1 cellular context compared by ENCODE assay signal in the genomic region with DNA sequence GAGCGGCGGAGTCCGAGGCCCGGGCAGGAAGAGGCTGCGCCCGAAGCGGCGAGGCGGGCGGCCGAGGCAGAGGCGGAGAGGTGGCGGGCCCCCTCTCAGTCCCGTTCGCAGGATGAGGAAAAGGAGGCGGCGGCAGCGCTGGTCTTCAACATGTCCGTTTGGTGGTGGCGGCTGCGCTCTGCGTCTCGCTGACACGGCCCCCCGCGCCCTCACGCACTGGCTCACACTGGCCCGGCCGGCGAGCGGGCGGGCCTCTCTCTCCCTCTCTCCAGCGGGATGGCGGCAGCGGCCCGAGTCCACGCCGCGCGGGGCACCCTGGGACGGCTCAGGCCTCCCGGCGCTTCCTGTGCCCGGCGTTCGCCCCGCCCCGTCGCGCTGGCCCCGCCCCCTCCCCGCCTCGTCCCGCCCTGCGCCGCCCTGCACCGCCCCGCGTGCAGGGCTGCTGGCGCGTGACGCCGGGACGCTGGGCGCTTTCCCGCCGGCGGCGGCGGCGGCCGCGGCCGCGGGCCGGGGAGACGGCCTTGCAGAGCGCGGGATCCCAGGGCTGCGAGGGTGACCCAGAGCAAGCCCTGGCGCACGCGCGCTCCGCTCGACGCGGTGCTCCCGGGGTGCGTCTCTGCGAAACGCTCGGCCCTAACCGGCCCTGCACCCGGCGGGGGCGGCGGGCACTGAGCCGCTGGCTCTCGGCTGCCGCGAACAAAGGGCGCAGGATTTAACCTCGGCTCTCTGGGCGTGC.
TF ChIP-seq lines count a peak whose summit lies in the region.

A gene with protein sequence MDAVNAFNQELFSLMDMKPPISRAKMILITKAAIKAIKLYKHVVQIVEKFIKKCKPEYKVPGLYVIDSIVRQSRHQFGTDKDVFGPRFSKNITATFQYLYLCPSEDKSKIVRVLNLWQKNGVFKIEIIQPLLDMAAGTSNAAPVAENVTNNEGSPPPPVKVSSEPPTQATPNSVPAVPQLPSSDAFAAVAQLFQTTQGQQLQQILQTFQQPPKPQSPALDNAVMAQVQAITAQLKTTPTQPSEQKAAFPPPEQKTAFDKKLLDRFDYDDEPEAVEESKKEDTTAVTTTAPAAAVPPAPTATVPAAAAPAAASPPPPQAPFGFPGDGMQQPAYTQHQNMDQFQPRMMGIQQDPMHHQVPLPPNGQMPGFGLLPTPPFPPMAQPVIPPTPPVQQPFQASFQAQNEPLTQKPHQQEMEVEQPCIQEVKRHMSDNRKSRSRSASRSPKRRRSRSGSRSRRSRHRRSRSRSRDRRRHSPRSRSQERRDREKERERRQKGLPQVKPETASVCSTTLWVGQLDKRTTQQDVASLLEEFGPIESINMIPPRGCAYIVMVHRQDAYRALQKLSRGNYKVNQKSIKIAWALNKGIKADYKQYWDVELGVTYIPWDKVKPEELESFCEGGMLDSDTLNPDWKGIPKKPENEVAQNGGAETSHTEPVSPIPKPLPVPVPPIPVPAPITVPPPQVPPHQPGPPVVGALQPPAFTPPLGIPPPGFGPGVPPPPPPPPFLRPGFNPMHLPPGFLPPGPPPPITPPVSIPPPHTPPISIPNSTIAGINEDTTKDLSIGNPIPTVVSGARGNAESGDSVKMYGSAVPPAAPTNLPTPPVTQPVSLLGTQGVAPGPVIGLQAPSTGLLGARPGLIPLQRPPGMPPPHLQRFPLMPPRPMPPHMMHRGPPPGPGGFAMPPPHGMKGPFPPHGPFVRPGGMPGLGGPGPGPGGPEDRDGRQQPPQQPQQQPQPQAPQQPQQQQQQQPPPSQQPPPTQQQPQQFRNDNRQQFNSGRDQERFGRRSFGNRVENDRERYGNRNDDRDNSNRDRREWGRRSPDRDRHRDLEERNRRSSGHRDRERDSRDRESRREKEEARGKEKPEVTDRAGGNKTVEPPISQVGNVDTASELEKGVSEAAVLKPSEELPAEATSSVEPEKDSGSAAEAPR (minus strand): TSS at position 317 of the 736 bp plus-strand sequence. CDS start 426 bp downstream, outside the sequence.

TF ChIP-seq in HepG2, 621 proteins besides CTCF, POLR2A, EP300 and RAD21 (continued from another document and continues in another):
- TF ChIP-seq NFIB (CRISPR knock-in tag; IDR thresholded peaks at IDR 0.05; ENCODE audit: borderline replicate concordance) (no peak), HOXA7 (CRISPR knock-in tag; IDR thresholded peaks at IDR 0.05) (no peak), KLF15 (CRISPR knock-in tag; IDR thresholded peaks at IDR 0.05; ENCODE audit: borderline replicate concordance) (no peak), MAZ (IDR thresholded peaks at IDR 0.05; ENCODE audit: borderline replicate concordance, low read depth, low read length) (peak; percentile 39; the same call in 1 of the 2 replicates), MAZ (CRISPR knock-in tag; IDR thresholded peaks at IDR 0.05; ENCODE audit: low read depth) (peak; percentile 77), CEBPG (CRISPR knock-in tag; IDR thresholded peaks at IDR 0.05) (no peak), ZNF552 (CRISPR knock-in tag; IDR thresholded peaks at IDR 0.05; ENCODE audit: borderline replicate concordance) (0 out of 2 replicates have a peak, but pooled peaks have one; percentile 36), ZNF788 (CRISPR knock-in tag; IDR thresholded peaks at IDR 0.05; ENCODE audit: borderline replicate concordance) (no peak; the same call in 1 of the 2 replicates), RORA (CRISPR knock-in tag; IDR thresholded peaks at IDR 0.05) (no peak), ZNF329 (CRISPR knock-in tag; IDR thresholded peaks at IDR 0.05; ENCODE audit: low read depth) (peak; percentile 76; the same call in 1 of the 2 replicates), KLF6 (CRISPR knock-in tag; IDR thresholded peaks at IDR 0.05) (peak; percentile 74), NCOA1 (CRISPR knock-in tag; IDR thresholded peaks at IDR 0.05) (no peak), ZNF446 (CRISPR knock-in tag; IDR thresholded peaks at IDR 0.05) (peak; percentile 72; the same call in 1 of the 2 replicates), ZFX (CRISPR knock-in tag; IDR thresholded peaks at IDR 0.05; ENCODE audit: low read depth) (peak; percentile 88), ZSCAN25 (CRISPR knock-in tag; IDR thresholded peaks at IDR 0.05) (peak; percentile 57), NFYC (CRISPR knock-in tag; IDR thresholded peaks at IDR 0.05) (no peak), PCBP1 (IDR thresholded peaks at IDR 0.05; ENCODE audit: borderline replicate concordance, low read depth, low read length) (no peak), SYNCRIP (IDR thresholded peaks at IDR 0.05; ENCODE audit: insufficient read depth, low read depth, low read length) (no peak), ZNF878 (CRISPR knock-in tag; IDR thresholded peaks at IDR 0.05) (no peak), ZMAT3 (CRISPR knock-in tag; conservative IDR thresholded peaks at IDR 0.05) (peak; percentile 74), ZNF572 (CRISPR knock-in tag; IDR thresholded peaks at IDR 0.05) (no peak), ZNF33A (CRISPR knock-in tag; IDR thresholded peaks at IDR 0.05; ENCODE audit: borderline replicate concordance) (no peak), ARNT (IDR thresholded peaks at IDR 0.05) (no peak), HOXA9 (CRISPR knock-in tag; IDR thresholded peaks at IDR 0.05; ENCODE audit: borderline replicate concordance) (no peak; the same call in 1 of the 2 replicates), ZNF546 (CRISPR knock-in tag; conservative IDR thresholded peaks at IDR 0.05) (no peak; the same call in 1 of the 2 replicates), TARDBP (CRISPR knock-in tag; IDR thresholded peaks at IDR 0.05) (peak; percentile 39; the same call in 1 of the 2 replicates), SMYD3 (CRISPR knock-in tag; IDR thresholded peaks at IDR 0.05) (0 out of 2 replicates have a peak, but pooled peaks have one; percentile 19), KAT7 (CRISPR knock-in tag; IDR thresholded peaks at IDR 0.05; ENCODE audit: borderline replicate concordance) (0 out of 2 replicates have a peak, but pooled peaks have one; percentile 59), ZNF264 (CRISPR knock-in tag; IDR thresholded peaks at IDR 0.05) (no peak), PAWR (CRISPR knock-in tag; IDR thresholded peaks at IDR 0.05; ENCODE audit: borderline replicate concordance) (no peak), ZNF790 (CRISPR knock-in tag; IDR thresholded peaks at IDR 0.05; ENCODE audit: borderline replicate concordance) (peak; percentile 73; the same call in 1 of the 2 replicates)
- TF ChIP-seq, protein P1, sequence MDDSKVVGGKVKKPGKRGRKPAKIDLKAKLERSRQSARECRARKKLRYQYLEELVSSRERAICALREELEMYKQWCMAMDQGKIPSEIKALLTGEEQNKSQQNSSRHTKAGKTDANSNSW (CRISPR knock-in tag; IDR thresholded peaks at IDR 0.05; ENCODE audit: borderline replicate concordance) = 0 out of 2 replicates have a peak, but pooled peaks have one; percentile 19
- TF ChIP-seq, protein P2, sequence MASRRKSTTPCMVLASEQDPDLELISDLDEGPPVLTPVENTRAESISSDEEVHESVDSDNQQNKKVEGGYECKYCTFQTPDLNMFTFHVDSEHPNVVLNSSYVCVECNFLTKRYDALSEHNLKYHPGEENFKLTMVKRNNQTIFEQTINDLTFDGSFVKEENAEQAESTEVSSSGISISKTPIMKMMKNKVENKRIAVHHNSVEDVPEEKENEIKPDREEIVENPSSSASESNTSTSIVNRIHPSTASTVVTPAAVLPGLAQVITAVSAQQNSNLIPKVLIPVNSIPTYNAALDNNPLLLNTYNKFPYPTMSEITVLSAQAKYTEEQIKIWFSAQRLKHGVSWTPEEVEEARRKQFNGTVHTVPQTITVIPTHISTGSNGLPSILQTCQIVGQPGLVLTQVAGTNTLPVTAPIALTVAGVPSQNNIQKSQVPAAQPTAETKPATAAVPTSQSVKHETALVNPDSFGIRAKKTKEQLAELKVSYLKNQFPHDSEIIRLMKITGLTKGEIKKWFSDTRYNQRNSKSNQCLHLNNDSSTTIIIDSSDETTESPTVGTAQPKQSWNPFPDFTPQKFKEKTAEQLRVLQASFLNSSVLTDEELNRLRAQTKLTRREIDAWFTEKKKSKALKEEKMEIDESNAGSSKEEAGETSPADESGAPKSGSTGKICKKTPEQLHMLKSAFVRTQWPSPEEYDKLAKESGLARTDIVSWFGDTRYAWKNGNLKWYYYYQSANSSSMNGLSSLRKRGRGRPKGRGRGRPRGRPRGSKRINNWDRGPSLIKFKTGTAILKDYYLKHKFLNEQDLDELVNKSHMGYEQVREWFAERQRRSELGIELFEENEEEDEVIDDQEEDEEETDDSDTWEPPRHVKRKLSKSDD (CRISPR knock-in tag; IDR thresholded peaks at IDR 0.05; ENCODE audit: low read depth) = no peak; the same call in 1 of the 2 replicates
- TF ChIP-seq, protein P3, sequence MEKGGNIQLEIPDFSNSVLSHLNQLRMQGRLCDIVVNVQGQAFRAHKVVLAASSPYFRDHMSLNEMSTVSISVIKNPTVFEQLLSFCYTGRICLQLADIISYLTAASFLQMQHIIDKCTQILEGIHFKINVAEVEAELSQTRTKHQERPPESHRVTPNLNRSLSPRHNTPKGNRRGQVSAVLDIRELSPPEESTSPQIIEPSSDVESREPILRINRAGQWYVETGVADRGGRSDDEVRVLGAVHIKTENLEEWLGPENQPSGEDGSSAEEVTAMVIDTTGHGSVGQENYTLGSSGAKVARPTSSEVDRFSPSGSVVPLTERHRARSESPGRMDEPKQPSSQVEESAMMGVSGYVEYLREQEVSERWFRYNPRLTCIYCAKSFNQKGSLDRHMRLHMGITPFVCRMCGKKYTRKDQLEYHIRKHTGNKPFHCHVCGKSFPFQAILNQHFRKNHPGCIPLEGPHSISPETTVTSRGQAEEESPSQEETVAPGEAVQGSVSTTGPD (CRISPR knock-in tag; IDR thresholded peaks at IDR 0.05) = no peak
- TF ChIP-seq, protein P4, sequence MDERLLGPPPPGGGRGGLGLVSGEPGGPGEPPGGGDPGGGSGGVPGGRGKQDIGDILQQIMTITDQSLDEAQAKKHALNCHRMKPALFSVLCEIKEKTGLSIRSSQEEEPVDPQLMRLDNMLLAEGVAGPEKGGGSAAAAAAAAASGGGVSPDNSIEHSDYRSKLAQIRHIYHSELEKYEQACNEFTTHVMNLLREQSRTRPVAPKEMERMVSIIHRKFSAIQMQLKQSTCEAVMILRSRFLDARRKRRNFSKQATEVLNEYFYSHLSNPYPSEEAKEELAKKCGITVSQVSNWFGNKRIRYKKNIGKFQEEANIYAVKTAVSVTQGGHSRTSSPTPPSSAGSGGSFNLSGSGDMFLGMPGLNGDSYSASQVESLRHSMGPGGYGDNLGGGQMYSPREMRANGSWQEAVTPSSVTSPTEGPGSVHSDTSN (CRISPR knock-in tag; IDR thresholded peaks at IDR 0.05) = no peak
- TF ChIP-seq, protein P5, sequence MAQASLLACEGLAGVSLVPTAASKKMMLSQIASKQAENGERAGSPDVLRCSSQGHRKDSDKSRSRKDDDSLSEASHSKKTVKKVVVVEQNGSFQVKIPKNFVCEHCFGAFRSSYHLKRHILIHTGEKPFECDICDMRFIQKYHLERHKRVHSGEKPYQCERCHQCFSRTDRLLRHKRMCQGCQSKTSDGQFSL (CRISPR knock-in tag; IDR thresholded peaks at IDR 0.05) = peak; percentile 3; the same call in 1 of the 2 replicates
- TF ChIP-seq, protein P6, sequence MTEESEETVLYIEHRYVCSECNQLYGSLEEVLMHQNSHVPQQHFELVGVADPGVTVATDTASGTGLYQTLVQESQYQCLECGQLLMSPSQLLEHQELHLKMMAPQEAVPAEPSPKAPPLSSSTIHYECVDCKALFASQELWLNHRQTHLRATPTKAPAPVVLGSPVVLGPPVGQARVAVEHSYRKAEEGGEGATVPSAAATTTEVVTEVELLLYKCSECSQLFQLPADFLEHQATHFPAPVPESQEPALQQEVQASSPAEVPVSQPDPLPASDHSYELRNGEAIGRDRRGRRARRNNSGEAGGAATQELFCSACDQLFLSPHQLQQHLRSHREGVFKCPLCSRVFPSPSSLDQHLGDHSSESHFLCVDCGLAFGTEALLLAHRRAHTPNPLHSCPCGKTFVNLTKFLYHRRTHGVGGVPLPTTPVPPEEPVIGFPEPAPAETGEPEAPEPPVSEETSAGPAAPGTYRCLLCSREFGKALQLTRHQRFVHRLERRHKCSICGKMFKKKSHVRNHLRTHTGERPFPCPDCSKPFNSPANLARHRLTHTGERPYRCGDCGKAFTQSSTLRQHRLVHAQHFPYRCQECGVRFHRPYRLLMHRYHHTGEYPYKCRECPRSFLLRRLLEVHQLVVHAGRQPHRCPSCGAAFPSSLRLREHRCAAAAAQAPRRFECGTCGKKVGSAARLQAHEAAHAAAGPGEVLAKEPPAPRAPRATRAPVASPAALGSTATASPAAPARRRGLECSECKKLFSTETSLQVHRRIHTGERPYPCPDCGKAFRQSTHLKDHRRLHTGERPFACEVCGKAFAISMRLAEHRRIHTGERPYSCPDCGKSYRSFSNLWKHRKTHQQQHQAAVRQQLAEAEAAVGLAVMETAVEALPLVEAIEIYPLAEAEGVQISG (CRISPR knock-in tag; IDR thresholded peaks at IDR 0.05) = peak; percentile 98
- TF ChIP-seq, protein P7, sequence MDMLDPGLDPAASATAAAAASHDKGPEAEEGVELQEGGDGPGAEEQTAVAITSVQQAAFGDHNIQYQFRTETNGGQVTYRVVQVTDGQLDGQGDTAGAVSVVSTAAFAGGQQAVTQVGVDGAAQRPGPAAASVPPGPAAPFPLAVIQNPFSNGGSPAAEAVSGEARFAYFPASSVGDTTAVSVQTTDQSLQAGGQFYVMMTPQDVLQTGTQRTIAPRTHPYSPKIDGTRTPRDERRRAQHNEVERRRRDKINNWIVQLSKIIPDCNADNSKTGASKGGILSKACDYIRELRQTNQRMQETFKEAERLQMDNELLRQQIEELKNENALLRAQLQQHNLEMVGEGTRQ (IDR thresholded peaks at IDR 0.05; ENCODE audit: low read depth, low read length) = no peak
- TF ChIP-seq, protein P7 (CRISPR knock-in tag; IDR thresholded peaks at IDR 0.05; ENCODE audit: borderline replicate concordance) = no peak
- TF ChIP-seq, protein P8, sequence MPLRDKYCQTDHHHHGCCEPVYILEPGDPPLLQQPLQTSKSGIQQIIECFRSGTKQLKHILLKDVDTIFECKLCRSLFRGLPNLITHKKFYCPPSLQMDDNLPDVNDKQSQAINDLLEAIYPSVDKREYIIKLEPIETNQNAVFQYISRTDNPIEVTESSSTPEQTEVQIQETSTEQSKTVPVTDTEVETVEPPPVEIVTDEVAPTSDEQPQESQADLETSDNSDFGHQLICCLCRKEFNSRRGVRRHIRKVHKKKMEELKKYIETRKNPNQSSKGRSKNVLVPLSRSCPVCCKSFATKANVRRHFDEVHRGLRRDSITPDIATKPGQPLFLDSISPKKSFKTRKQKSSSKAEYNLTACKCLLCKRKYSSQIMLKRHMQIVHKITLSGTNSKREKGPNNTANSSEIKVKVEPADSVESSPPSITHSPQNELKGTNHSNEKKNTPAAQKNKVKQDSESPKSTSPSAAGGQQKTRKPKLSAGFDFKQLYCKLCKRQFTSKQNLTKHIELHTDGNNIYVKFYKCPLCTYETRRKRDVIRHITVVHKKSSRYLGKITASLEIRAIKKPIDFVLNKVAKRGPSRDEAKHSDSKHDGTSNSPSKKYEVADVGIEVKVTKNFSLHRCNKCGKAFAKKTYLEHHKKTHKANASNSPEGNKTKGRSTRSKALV (CRISPR knock-in tag; IDR thresholded peaks at IDR 0.05) = peak; percentile 59; the same call in 1 of the 2 replicates
